Comparison of ENCODE assay signal across 10 cellular contexts in genomic region chr7:44634187-44634838, GRCh38. TPM values are rescaled to one million over a fixed set of nuclear protein-coding genes. Genes with fewer than 3 reads are reported as not detected.
DNase-seq lines count a peak whose midpoint lies in the region; ATAC-seq, FAIRE-seq and TF ChIP-seq lines count a peak whose summit lies in the region.
"Had no signal": no experiment of that assay in that cellular context is flagged by ENCODE, and none has a peak within 500 bp of the region (broad histone marks: within the 10 kb centered on the region; RNA-seq: fewer than 3 reads in every experiment).

No MANE protein-coding gene starts in this region.

- H3K9me3 ChIP-seq in astrocyte (ENCODE audit: insufficient read depth, low read depth, low read length): no peaks in the 10 kb centered on the region
- H3K9me3 ChIP-seq in muscle layer of duodenum (ENCODE audit: control insufficient read depth in 1 of 2, low read length in 2 of 2): no peaks in the 10 kb centered on the region
- H3K9me3 ChIP-seq: HAP-1 had no signal

- H3K27me3 ChIP-seq in astrocyte (ENCODE audit: insufficient read depth, low read length) (no peaks in the 10 kb centered on the region), muscle layer of duodenum (ENCODE audit: low read depth, low read length) (no peaks in the 10 kb centered on the region)

- peaks cover 17% of the 10 kb centered on the region for H4K20me1 ChIP-seq in astrocyte (ENCODE audit: insufficient read depth, low read length)

- no peak for DNase-seq in stimulated activated naive CD8-positive, alpha-beta T cell treated with anti-CD3 and anti-CD28 coated beads, Interleukin-15, Interleukin-2, amounts not matched to agents 100 U/mL and 50 U/mL, for 24 hours
- DNase-seq in astrocyte (ENCODE audit: low read depth) (peak; percentile 18), middle frontal gyrus (ENCODE audit: extremely low spot score, low spot score) (no peak)
- DNase-seq in activated effector memory CD4-positive, alpha-beta T cell treated with Interleukin-2 at 50 U/mL for 16 hours: no peak
- DNase-seq: DND-41 had no signal

- peak overlapping the region; percentile 49 for H3K4me2 ChIP-seq in astrocyte (ENCODE audit: low read length)

- no peak overlapping the region for H2AFZ ChIP-seq in astrocyte (ENCODE audit: low read depth, low read length)

- FAIRE-seq in astrocyte (lab: Jason Lieb, UNC): no peak

- peak overlapping the region; percentile 89 for H3K27ac ChIP-seq in astrocyte (ENCODE audit: low read depth, low read length)
- peak overlapping the region; percentile 92 for H3K27ac ChIP-seq in muscle layer of duodenum (ENCODE audit: low read length)

- H3K9me3 Mint-ChIP-seq in stimulated activated naive CD8-positive, alpha-beta T cell treated with anti-CD3 and anti-CD28 coated beads, Interleukin-15, Interleukin-2, amounts not matched to agents 100 ng/mL and 50 ng/mL, for 24 hours: no peaks in the 10 kb centered on the region
- no peaks in the 10 kb centered on the region for H3K9me3 Mint-ChIP-seq in astrocyte (ENCODE audit: unreplicated experiment)

- H3K36me3 Mint-ChIP-seq in stimulated activated naive CD8-positive, alpha-beta T cell treated with anti-CD3 and anti-CD28 coated beads, Interleukin-15, Interleukin-2, amounts not matched to agents 100 ng/mL and 50 ng/mL, for 24 hours (ENCODE audit: low read depth): peaks cover 35% of the 10 kb centered on the region
- peaks cover 8% of the 10 kb centered on the region for H3K36me3 Mint-ChIP-seq in astrocyte (ENCODE audit: low read depth, unreplicated experiment)

- peaks cover 9% of the 10 kb centered on the region for H3K79me2 ChIP-seq in astrocyte (ENCODE audit: insufficient read depth, low read length)

- H3K4me3 ChIP-seq in astrocyte (ENCODE audit: insufficient read depth, low read depth, low read length) (no peak overlapping the region), muscle layer of duodenum (ENCODE audit: low read depth in 1 of 2, low read length in 2 of 2) (no peak overlapping the region)
- H3K4me3 ChIP-seq: HAP-1 had no signal

- H3K9ac ChIP-seq in astrocyte (ENCODE audit: low read length): peak overlapping the region; percentile 72

- H3K27me3 Mint-ChIP-seq in stimulated activated naive CD8-positive, alpha-beta T cell treated with anti-CD3 and anti-CD28 coated beads, Interleukin-15, Interleukin-2, amounts not matched to agents 100 ng/mL and 50 ng/mL, for 24 hours: no peaks in the 10 kb centered on the region
- no peaks in the 10 kb centered on the region for H3K27me3 Mint-ChIP-seq in astrocyte (ENCODE audit: low read depth, unreplicated experiment)

- ATAC-seq in stimulated activated naive CD8-positive, alpha-beta T cell treated with anti-CD3 and anti-CD28 coated beads, Interleukin-15, Interleukin-2, amounts not matched to agents 100 U/mL and 50 U/mL, for 24 hours: no peak
- no peak for ATAC-seq in HG02840 (IDR thresholded peaks at IDR 0.05; ENCODE audit: low FRiP score, unreplicated experiment)
- ATAC-seq in GM19023 (IDR thresholded peaks at IDR 0.05; ENCODE audit: unreplicated experiment): no peak

- TF ChIP-seq CTCF in astrocyte (IDR thresholded peaks at IDR 0.05; ENCODE audit: insufficient read depth, low read depth, low read length): no peak

- H3K27ac Mint-ChIP-seq in stimulated activated naive CD8-positive, alpha-beta T cell treated with anti-CD3 and anti-CD28 coated beads, Interleukin-15, Interleukin-2, amounts not matched to agents 100 ng/mL and 50 ng/mL, for 24 hours: peak overlapping the region; percentile 95
- no peak overlapping the region for H3K27ac Mint-ChIP-seq in astrocyte (ENCODE audit: unreplicated experiment)

- H3K4me1 Mint-ChIP-seq in stimulated activated naive CD8-positive, alpha-beta T cell treated with anti-CD3 and anti-CD28 coated beads, Interleukin-15, Interleukin-2, amounts not matched to agents 100 ng/mL and 50 ng/mL, for 24 hours (ENCODE audit: low read depth): peaks cover 93% of the 10 kb centered on the region
- H3K4me1 Mint-ChIP-seq in astrocyte (ENCODE audit: low read depth, unreplicated experiment): peaks cover 46% of the 10 kb centered on the region

- H3K36me3 ChIP-seq in astrocyte (ENCODE audit: insufficient read depth, low read length) (no peaks in the 10 kb centered on the region), muscle layer of duodenum (ENCODE audit: control insufficient read depth in 1 of 2, insufficient read depth in 2 of 2, low read length in 2 of 2) (peaks cover 0 to 13% of the 10 kb centered on the region in 2 donors)

- H3K4me1 ChIP-seq in astrocyte (ENCODE audit: insufficient read depth, low read length) (peaks cover 50% of the 10 kb centered on the region), muscle layer of duodenum (ENCODE audit: control insufficient read depth in 1 of 2, insufficient read depth in 2 of 2, low read length in 2 of 2) (peaks cover 47 to 63% of the 10 kb centered on the region in 2 donors)

- H3K4me3 Mint-ChIP-seq in stimulated activated naive CD8-positive, alpha-beta T cell treated with anti-CD3 and anti-CD28 coated beads, Interleukin-15, Interleukin-2, amounts not matched to agents 100 ng/mL and 50 ng/mL, for 24 hours: no peak overlapping the region
- no peak overlapping the region for H3K4me3 Mint-ChIP-seq in astrocyte (ENCODE audit: unreplicated experiment)

RNA-seq across cellular contexts. Expression of gene OGDH, which starts 27.9 kb away (rescaled TPM):
- 65.6 and 73.7 TPM in 2 replicates for total RNA-seq in astrocyte

RNA-seq across cellular contexts. Expression of gene TMED4, which starts 52.3 kb away (rescaled TPM):
- 68.7 and 69.2 TPM in 2 replicates for total RNA-seq in astrocyte
